19 cellular contexts compared by ENCODE assay signal in genomic region chr17:80657561-80657960, GRCh38.
DNase-seq lines count a peak whose midpoint lies in the region; ATAC-seq, FAIRE-seq and TF ChIP-seq lines count a peak whose summit lies in the region.
"Had no signal": no experiment of that assay in that cellular context is flagged by ENCODE, and none has a peak within 500 bp of the region (broad histone marks: within the 10 kb centered on the region; RNA-seq: fewer than 3 reads in every experiment).

No MANE protein-coding gene starts in this region.

- H3K79me2 ChIP-seq in GM23338 (replicated peaks; ENCODE audit: insufficient read depth) (peaks cover 87% of the 10 kb centered on the region), K562 (ENCODE audit: control insufficient read depth, insufficient read depth, low read length) (peaks cover 55% of the 10 kb centered on the region)

- no peak for TF ChIP-seq POLR2A in K562 (conservative IDR thresholded peaks at IDR 0.05)

- peaks cover 61% of the 10 kb centered on the region for H3K4me1 Mint-ChIP-seq in activated naive CD4-positive, alpha-beta T cell treated with anti-CD3 and anti-CD28 coated beads, Interleukin-2, amount 50 U/mL, for 24 hours
- H3K4me1 Mint-ChIP-seq in GM23338: peaks cover 30% of the 10 kb centered on the region
- H3K4me1 Mint-ChIP-seq in stimulated activated naive B cell treated with anti-CD40 and anti-IgM and Interleukin-4, amounts not matched to agents 10 μg/mL and 1 μg/mL and 100 μg/mL, for 72 hours: peaks cover 34 to 56% of the 10 kb centered on the region in 2 donors

- TF ChIP-seq CTCF in GM23338 (conservative IDR thresholded peaks at IDR 0.05; ENCODE audit: low read depth in 2 of 2): no peak
- TF ChIP-seq CTCF in K562 (IDR thresholded peaks at IDR 0.05 in 2 of 3, conservative IDR thresholded peaks at IDR 0.05 in 1 of 3; ENCODE audit: insufficient read depth in 2 of 3, low read depth in 1 of 3, low read length in 3 of 3): no peak

- no peak overlapping the region for H3K4me3 ChIP-seq in GM23338
- H3K4me3 ChIP-seq in K562: no peak overlapping the region
- H3K4me3 ChIP-seq: HAP-1 had no signal

- TF ChIP-seq RAD21 in K562 (CRISPR knock-in tag; conservative IDR thresholded peaks at IDR 0.05 in 1 of 2, IDR thresholded peaks at IDR 0.05 in 1 of 2): no peak

- H3K4me2 ChIP-seq in GM23338: no peak overlapping the region
- no peak overlapping the region for H3K4me2 ChIP-seq in K562 (ENCODE audit: insufficient read depth, low read length)
- H3K4me2 ChIP-seq: BLaER1 treated with 17β-estradiol and CSF1 and Interleukin-3, amounts not matched to agents 10 nM and 100 nM had no signal

- H3K9me3 Mint-ChIP-seq in activated naive CD4-positive, alpha-beta T cell treated with anti-CD3 and anti-CD28 coated beads, Interleukin-2, amount 50 U/mL, for 24 hours: no peaks in the 10 kb centered on the region
- H3K9me3 Mint-ChIP-seq in activated naive CD4-positive, alpha-beta T cell treated with anti-CD3 and anti-CD28 coated beads, Interleukin-2, amount 50 U/mL, for 72 hours: peaks cover 4 to 28% of the 10 kb centered on the region in 2 donors
- H3K9me3 Mint-ChIP-seq in GM23338: no peaks in the 10 kb centered on the region; the same call in 2 of the 3 replicates
- H3K9me3 Mint-ChIP-seq in stimulated activated naive B cell treated with anti-CD40 and anti-IgM and Interleukin-4, amounts not matched to agents 10 μg/mL and 1 μg/mL and 100 μg/mL, for 72 hours: peaks cover 9 to 14% of the 10 kb centered on the region in 2 donors

- H3K4me1 ChIP-seq in GM23338 (ENCODE audit: insufficient read depth) (peaks cover 13% of the 10 kb centered on the region), K562 (replicated peaks in 1 of 2; ENCODE audit: control insufficient read depth in 2 of 2, insufficient read depth in 2 of 2, low read length in 2 of 2) (peaks cover 6 to 14% of the 10 kb centered on the region in 2 experiments; a peak in 2 of 5 replicates)
- H3K4me1 ChIP-seq: HAP-1 had no signal

- no peaks in the 10 kb centered on the region for H3K27me3 Mint-ChIP-seq in activated naive CD4-positive, alpha-beta T cell treated with anti-CD3 and anti-CD28 coated beads, Interleukin-2, amount 50 U/mL, for 24 hours
- H3K27me3 Mint-ChIP-seq in GM23338 (ENCODE audit: insufficient read depth, low read depth, poor library complexity): peaks cover 5% of the 10 kb centered on the region
- H3K27me3 Mint-ChIP-seq in stimulated activated naive B cell treated with anti-CD40 and anti-IgM and Interleukin-4, amounts not matched to agents 10 μg/mL and 1 μg/mL and 100 μg/mL, for 72 hours: no peaks in the 10 kb centered on the region
- H3K27me3 Mint-ChIP-seq: CD4-positive, CD25-positive, alpha-beta regulatory T cell; IgD-negative memory B cell had no signal

- H3K27ac Mint-ChIP-seq in activated naive CD4-positive, alpha-beta T cell treated with anti-CD3 and anti-CD28 coated beads, Interleukin-2, amount 50 U/mL, for 24 hours: peak overlapping the region; percentile 59
- peak overlapping the region in 1 of 2 donors; percentile 78 for H3K27ac Mint-ChIP-seq in activated naive CD4-positive, alpha-beta T cell treated with anti-CD3 and anti-CD28 coated beads, Interleukin-2, amount 50 U/mL, for 72 hours
- H3K27ac Mint-ChIP-seq in GM23338: peak overlapping the region; percentile 69
- peak overlapping the region; percentile 32 for H3K27ac Mint-ChIP-seq in stimulated activated naive B cell treated with anti-CD40 and anti-IgM and Interleukin-4, amounts not matched to agents 10 μg/mL and 1 μg/mL and 100 μg/mL, for 72 hours

- CTCF ChIA-PET in K562 (lab: Yijun Ruan, JAX; ENCODE audit: low intra/inter-chr PET ratio): no interaction called here

- H3K9ac ChIP-seq in K562 (ENCODE audit: insufficient read depth in 1 of 2, low read depth in 2 of 2, low read length in 2 of 2): no peak overlapping the region
- H3K9ac ChIP-seq: BLaER1 treated with 17β-estradiol and CSF1 and Interleukin-3, amounts not matched to agents 10 nM and 100 nM had no signal

- H4K20me1 ChIP-seq in GM23338 (replicated peaks; ENCODE audit: insufficient read depth) (peaks cover 21% of the 10 kb centered on the region), K562 (replicated peaks; ENCODE audit: control insufficient read depth, insufficient read depth, low read length) (no peaks in the 10 kb centered on the region; the same call in 1 of the 2 replicates)

- H3K27me3 ChIP-seq in GM23338 (ENCODE audit: insufficient read depth) (no peaks in the 10 kb centered on the region), K562 (ENCODE audit: control insufficient read depth in 2 of 2, insufficient read depth in 2 of 2, low read length in 2 of 2) (no peaks in the 10 kb centered on the region)
- H3K27me3 ChIP-seq: BLaER1 treated with 17β-estradiol and CSF1 and Interleukin-3, amounts not matched to agents 10 nM and 100 nM had no signal

- WGBS in K562 (ENCODE audit: insufficient coverage, low coverage, missing lambda C conversion rate): 94% methylated on average over 1 of the region's 1 CpG

- intact Hi-C loops in K562 (cut with micrococcal nuclease): no loop called here

- POLR2A ChIA-PET in K562 (lab: Yijun Ruan, JAX): no interaction called here

- FAIRE-seq in K562 (lab: Jason Lieb, UNC): no peak
- FAIRE-seq: G401.6, GM12891, GM19239, H1 had no signal

- no peak overlapping the region for H3K27ac ChIP-seq in GM23338 (ENCODE audit: low read depth)
- H3K27ac ChIP-seq in K562 (ENCODE audit: extremely low read depth, low read depth, low read length): no peak overlapping the region
- H3K27ac ChIP-seq: BLaER1 treated with 17β-estradiol and CSF1 and Interleukin-3, amounts not matched to agents 10 nM and 100 nM had no signal

- in situ Hi-C loops in K562 (cut with MboI): no loop called here

- H3F3A ChIP-seq in GM23338 (replicated peaks; ENCODE audit: low read depth): no peaks in the 10 kb centered on the region

- no peak for ATAC-seq in activated naive CD4-positive, alpha-beta T cell treated with anti-CD3 and anti-CD28 coated beads, Interleukin-2, amount 50 U/mL, for 72 hours
- ATAC-seq in GM23338: no peak
- no peak for ATAC-seq in K562
- no peak for ATAC-seq in stimulated activated naive B cell treated with anti-CD40 and anti-IgM and Interleukin-4, amounts not matched to agents 10 μg/mL and 1 μg/mL and 100 μg/mL, for 72 hours (replicated peaks)

- no peaks in the 10 kb centered on the region for H3K9me1 ChIP-seq in K562 (ENCODE audit: control insufficient read depth, insufficient read depth, low read length)

- H3K36me3 ChIP-seq in GM23338 (ENCODE audit: insufficient read depth) (no peaks in the 10 kb centered on the region), K562 (ENCODE audit: control insufficient read depth, insufficient read depth, low read length) (no peaks in the 10 kb centered on the region)
- H3K36me3 ChIP-seq: HAP-1 had no signal

- H3K4me3 Mint-ChIP-seq in activated naive CD4-positive, alpha-beta T cell treated with anti-CD3 and anti-CD28 coated beads, Interleukin-2, amount 50 U/mL, for 24 hours: no peak overlapping the region
- H3K4me3 Mint-ChIP-seq in GM23338: no peak overlapping the region
- H3K4me3 Mint-ChIP-seq in stimulated activated naive B cell treated with anti-CD40 and anti-IgM and Interleukin-4, amounts not matched to agents 10 μg/mL and 1 μg/mL and 100 μg/mL, for 72 hours: no peak overlapping the region
- H3K4me3 Mint-ChIP-seq: CD4-positive, CD25-positive, alpha-beta regulatory T cell; IgD-negative memory B cell had no signal

- H3K9me2 ChIP-seq in GM23338 (ENCODE audit: insufficient read depth): no peaks in the 10 kb centered on the region

- DNase-seq in activated naive CD4-positive, alpha-beta T cell treated with anti-CD3 and anti-CD28 coated beads, Interleukin-2, amount 50 U/mL, for 72 hours (ENCODE audit: low spot score in 2 of 2): no peak
- no peak for DNase-seq in GM23338 (ENCODE audit: low spot score)
- no peak for DNase-seq in K562 (ENCODE audit: extremely low read depth in 1 of 4, low spot score in 3 of 4)
- no peak for DNase-seq in stimulated activated naive B cell treated with anti-CD40 and anti-IgM and Interleukin-4, amounts not matched to agents 10 μg/mL and 1 μg/mL and 100 μg/mL, for 72 hours
- DNase-seq in NCI-H2227 (lab: John Stamatoyannopoulos, UW; ENCODE audit: unreplicated experiment): no peak
- DNase-seq in DMS79 (lab: John Stamatoyannopoulos, UW): no peak
- DNase-seq in HCEC 1CT: no peak
- DNase-seq: ACHN; CD4-positive, CD25-positive, alpha-beta regulatory T cell; DMS79 treated with DMSO at 0.1 percent for 48 hours; EL had no signal

- H3K36me3 Mint-ChIP-seq in activated naive CD4-positive, alpha-beta T cell treated with anti-CD3 and anti-CD28 coated beads, Interleukin-2, amount 50 U/mL, for 24 hours: peaks cover 12% of the 10 kb centered on the region
- peaks cover 26 to 70% of the 10 kb centered on the region in 2 donors for H3K36me3 Mint-ChIP-seq in activated naive CD4-positive, alpha-beta T cell treated with anti-CD3 and anti-CD28 coated beads, Interleukin-2, amount 50 U/mL, for 72 hours
- H3K36me3 Mint-ChIP-seq in GM23338 (ENCODE audit: low read depth): no peaks in the 10 kb centered on the region
- peaks cover 32 to 51% of the 10 kb centered on the region in 2 donors for H3K36me3 Mint-ChIP-seq in stimulated activated naive B cell treated with anti-CD40 and anti-IgM and Interleukin-4, amounts not matched to agents 10 μg/mL and 1 μg/mL and 100 μg/mL, for 72 hours

- TF ChIP-seq EP300 in K562 (IDR thresholded peaks at IDR 0.05; ENCODE audit: low read length): no peak

- no TSS peak for BruUV-seq in K562 (replicated peaks; lab: Mats Ljungman, UMichigan)

- H2AFZ ChIP-seq in GM23338 (no peak overlapping the region), K562 (ENCODE audit: low read depth, low read length) (no peak overlapping the region)

- H3K9me3 ChIP-seq in K562 (replicated peaks; ENCODE audit: control insufficient read depth, insufficient read depth, low read depth, low read length): no peaks in the 10 kb centered on the region

TF ChIP-seq in K562, 482 proteins besides CTCF, POLR2A, EP300 and RAD21 (continues in another document):
- TF ChIP-seq CTCFL (IDR thresholded peaks at IDR 0.05; ENCODE audit: borderline replicate concordance, insufficient read depth, low read depth, low read length, poor library complexity, severe bottlenecking): no peak
